In the genomic region with DNA sequence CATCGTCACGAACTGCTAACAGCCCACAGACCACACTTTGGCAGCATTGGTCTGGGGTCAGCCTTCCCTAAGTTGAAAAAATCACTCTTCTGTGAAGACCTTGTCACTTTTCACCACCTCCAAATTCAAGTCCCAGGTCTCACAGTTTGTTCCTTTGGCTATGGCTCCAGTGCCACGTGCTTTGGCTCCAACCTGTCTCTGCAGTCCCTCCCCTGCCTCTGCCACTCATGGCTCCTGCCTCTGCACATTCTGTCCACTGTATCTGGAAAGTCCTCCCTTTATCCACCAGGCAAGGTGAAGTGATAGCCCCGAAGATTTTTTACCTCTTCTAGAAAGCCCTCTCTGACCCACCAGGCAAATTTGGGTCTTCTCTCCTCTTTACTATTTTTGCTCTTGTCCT, we compare ENCODE assay signal across 17 cellular contexts. TPM values are rescaled to one million over a fixed set of nuclear protein-coding genes. Genes with fewer than 3 reads are reported as not detected.
DNase-seq lines count a peak whose midpoint lies in the region; ATAC-seq lines count a peak whose summit lies in the region.
"Had no signal": no experiment of that assay in that cellular context is flagged by ENCODE, and none has a peak within 500 bp of the region (broad histone marks: within the 10 kb centered on the region; RNA-seq: fewer than 3 reads in every experiment).

No MANE protein-coding gene starts in this region.

- H3K36me3 ChIP-seq in skeletal muscle tissue (ENCODE audit: control insufficient read depth in 3 of 3, insufficient read depth in 3 of 3, low read length in 3 of 3) = peaks cover 0 to 25% (median 4%) of the 10 kb centered on the region in 3 donors
- H3K36me3 ChIP-seq: BLaER1 had no signal

- peak overlapping the region in 1 of 3 donors; percentile 63 for H3K9ac ChIP-seq in skeletal muscle tissue (ENCODE audit: low read depth in 1 of 3, low read length in 3 of 3)
- H3K9ac ChIP-seq: BLaER1 had no signal

- H3K4me3 Mint-ChIP-seq in activated CD4-positive, alpha-beta T cell treated with anti-CD3 and anti-CD28 coated beads for 36 hours = no peak overlapping the region
- H3K4me3 Mint-ChIP-seq: CD8-positive, alpha-beta memory T cell; GM23338 had no signal

- intact Hi-C loops in activated CD4-positive, alpha-beta T cell treated with anti-CD3 and anti-CD28 coated beads for 36 hours (cut with DNase I, micrococcal nuclease) = no loop called here
- intact Hi-C loops in left ventricle myocardium superior (cut with micrococcal nuclease) = no loop called here

- no peaks in the 10 kb centered on the region for H3K9me3 ChIP-seq in skeletal muscle tissue (ENCODE audit: control insufficient read depth in 3 of 3, low read length in 3 of 3)
- H3K9me3 ChIP-seq: BLaER1, Caco-2 had no signal

- DNase-seq in activated CD4-positive, alpha-beta T cell treated with anti-CD3 and anti-CD28 coated beads for 36 hours = no peak
- no peak for DNase-seq in activated CD4-positive, alpha-beta T cell treated with anti-CD3 and anti-CD28 coated beads for 4 hours
- peak; percentile 71 for DNase-seq in left ventricle myocardium superior
- no peak for DNase-seq in cortex of kidney (lab: John Stamatoyannopoulos, UW)
- DNase-seq in NCI-H774 (lab: John Stamatoyannopoulos, UW) = no peak
- DNase-seq: AML-193; Caco-2; CD8-positive, alpha-beta memory T cell; DND-41; GDM1; H7 had no signal

- H3K27me3 Mint-ChIP-seq in activated CD4-positive, alpha-beta T cell treated with anti-CD3 and anti-CD28 coated beads for 36 hours = no peaks in the 10 kb centered on the region
- H3K27me3 Mint-ChIP-seq: CD8-positive, alpha-beta memory T cell had no signal

- H3K27ac ChIP-seq in cingulate gyrus (ENCODE audit: low read depth, low read length) = peak overlapping the region; percentile 42
- peak overlapping the region; percentile 54 for H3K27ac ChIP-seq in skeletal muscle tissue (ENCODE audit: low read depth, low read length)
- H3K27ac ChIP-seq: 22Rv1, BLaER1 had no signal

- H3K9me3 Mint-ChIP-seq in activated CD4-positive, alpha-beta T cell treated with anti-CD3 and anti-CD28 coated beads for 36 hours (ENCODE audit: low read depth) = no peaks in the 10 kb centered on the region
- H3K9me3 Mint-ChIP-seq: GM23338 had no signal

- CTCF ChIA-PET in activated CD4-positive, alpha-beta T cell treated with anti-CD3 and anti-CD28 coated beads for 36 hours (lab: Charles Lee) = no interaction called here

- POLR2A ChIA-PET in activated CD4-positive, alpha-beta T cell treated with anti-CD3 and anti-CD28 coated beads for 36 hours (lab: Charles Lee) = no interaction called here

- peaks cover 4% of the 10 kb centered on the region for H3K36me3 Mint-ChIP-seq in activated CD4-positive, alpha-beta T cell treated with anti-CD3 and anti-CD28 coated beads for 36 hours (ENCODE audit: low read depth)
- H3K36me3 Mint-ChIP-seq: CD8-positive, alpha-beta memory T cell had no signal

- no peak for ATAC-seq in activated CD4-positive, alpha-beta T cell treated with anti-CD3 and anti-CD28 coated beads for 36 hours
- ATAC-seq in left ventricle myocardium superior = peak; percentile 42
- ATAC-seq: GM23338 had no signal

- no peaks in the 10 kb centered on the region for H3K27me3 ChIP-seq in skeletal muscle tissue (ENCODE audit: control insufficient read depth in 3 of 3, insufficient read depth in 3 of 3, low read length in 3 of 3)
- H3K27me3 ChIP-seq: BLaER1 had no signal

- H3K27ac Mint-ChIP-seq in activated CD4-positive, alpha-beta T cell treated with anti-CD3 and anti-CD28 coated beads for 36 hours = peak overlapping the region; percentile 2
- H3K27ac Mint-ChIP-seq: GM23338 had no signal

- H3K4me1 ChIP-seq in skeletal muscle tissue (ENCODE audit: control insufficient read depth in 3 of 3, insufficient read depth in 3 of 3, low read length in 3 of 3) = peaks cover 76 to 85% (median 83%) of the 10 kb centered on the region in 3 donors
- H3K4me1 ChIP-seq: Caco-2 had no signal

- H3K4me1 Mint-ChIP-seq in activated CD4-positive, alpha-beta T cell treated with anti-CD3 and anti-CD28 coated beads for 36 hours = peaks cover 13% of the 10 kb centered on the region

- H3K4me3 ChIP-seq in skeletal muscle tissue (ENCODE audit: low read length in 3 of 3) = peak overlapping the region in 1 of 3 donors; percentile 64
- H3K4me3 ChIP-seq: BLaER1, GM23338 had no signal

RNA-seq across cellular contexts. Expression of gene CKMT2, which starts 5.3 kb away (rescaled TPM):
- total RNA-seq in activated CD4-positive, alpha-beta T cell treated with anti-CD3 and anti-CD28 coated beads for 36 hours = not detected
- 2,067 TPM for total RNA-seq in left ventricle myocardium superior
- total RNA-seq in skeletal muscle tissue = 92.9 TPM
- total RNA-seq: A673; Caco-2; CD8-positive, alpha-beta memory T cell had no signal

Comparison
In these comparisons a context has a peak if more than half of its experiments do, and no peak if none do; other contexts are left out.
1. RNA of gene CKMT2, which starts 5.3 kb away (total RNA-seq): 2,067 TPM in left ventricle myocardium superior (single experiment) and 92.9 TPM in skeletal muscle tissue (single experiment); not detected in activated CD4-positive, alpha-beta T cell treated with anti-CD3 and anti-CD28 coated beads for 36 hours; every median in the first group is over 10 times any median in the second.